8 cellular contexts compared by ENCODE assay signal in genomic region chr5:159178978-159179377, GRCh38. TPM values are rescaled to one million over a fixed set of nuclear protein-coding genes. Genes with fewer than 3 reads are reported as not detected.
DNase-seq lines count a peak whose midpoint lies in the region; ATAC-seq and TF ChIP-seq lines count a peak whose summit lies in the region.

No MANE protein-coding gene starts in this region.

- peak overlapping the region; percentile 79 for H3K27ac ChIP-seq in A673 (ENCODE audit: low read depth, low read length, poor library complexity, severe bottlenecking)
- peak overlapping the region; percentile 67 for H3K27ac ChIP-seq in vagina

- H3K36me3 ChIP-seq in A673 (ENCODE audit: insufficient read depth, low read length, poor library complexity, severe bottlenecking) = peaks cover 54% of the 10 kb centered on the region
- H3K36me3 ChIP-seq in vagina = no peaks in the 10 kb centered on the region

- BruUV-seq in A673 (replicated peaks; lab: Mats Ljungman, UMichigan) = no TSS peak

- POLR2A ChIA-PET in A673 (lab: Charles Lee; ENCODE audit: low non-redundant PET) = no interaction called here

- intact Hi-C loops in A673 (cut with micrococcal nuclease; ENCODE audit: unreplicated experiment) = no loop called here
- intact Hi-C loops in vagina (cut with DNase I) = no loop called here

- ATAC-seq in GM19023 (IDR thresholded peaks at IDR 0.05; ENCODE audit: unreplicated experiment) (peak; percentile 82), HG03442 (IDR thresholded peaks at IDR 0.05; ENCODE audit: unreplicated experiment) (peak; percentile 81), HG03571 (IDR thresholded peaks at IDR 0.05; ENCODE audit: unreplicated experiment) (no peak)
- ATAC-seq in activated T-helper 17 cell treated with anti-CD3 and anti-CD28 coated beads, Interleukin-2, amount 50 U/mL, for 72 hours (replicated peaks) = peak; percentile 93

- DNase-seq in A673 (ENCODE audit: low spot score) (peak; percentile 84), iris pigment epithelial cell (ENCODE audit: low read depth) (peak; percentile 99), vagina (ENCODE audit: extremely low spot score in 2 of 2) (no peak), NCI-H1417 treated with DMSO at 0.1 percent for 48 hours (lab: John Stamatoyannopoulos, UW) (no peak)

- TF ChIP-seq POLR2A in vagina (IDR thresholded peaks at IDR 0.05) = no peak

- H3K4me3 Mint-ChIP-seq in activated T-helper 17 cell treated with anti-CD3 and anti-CD28 coated beads, Interleukin-2, amount 50 U/mL, for 72 hours = peak overlapping the region; percentile 78

- peaks cover 96% of the 10 kb centered on the region for H3K36me3 Mint-ChIP-seq in activated T-helper 17 cell treated with anti-CD3 and anti-CD28 coated beads, Interleukin-2, amount 50 U/mL, for 72 hours (ENCODE audit: low read depth)

- no peak for TF ChIP-seq CTCF in A673 (conservative IDR thresholded peaks at IDR 0.05; ENCODE audit: low read depth, low read length)
- TF ChIP-seq CTCF in vagina (IDR thresholded peaks at IDR 0.05) = no peak

- H3K9me3 Mint-ChIP-seq in activated T-helper 17 cell treated with anti-CD3 and anti-CD28 coated beads, Interleukin-2, amount 50 U/mL, for 72 hours = no peaks in the 10 kb centered on the region

- H3K27me3 Mint-ChIP-seq in activated T-helper 17 cell treated with anti-CD3 and anti-CD28 coated beads, Interleukin-2, amount 50 U/mL, for 72 hours = no peaks in the 10 kb centered on the region

- no peaks in the 10 kb centered on the region for H3K9me3 ChIP-seq in A673 (ENCODE audit: low read depth, low read length, poor library complexity, severe bottlenecking)
- no peaks in the 10 kb centered on the region for H3K9me3 ChIP-seq in vagina

- H3K27me3 ChIP-seq in A673 (replicated peaks; ENCODE audit: insufficient read depth, low read depth, low read length, poor library complexity) = no peaks in the 10 kb centered on the region
- no peaks in the 10 kb centered on the region for H3K27me3 ChIP-seq in vagina

- peaks cover 56% of the 10 kb centered on the region for H3K4me1 Mint-ChIP-seq in activated T-helper 17 cell treated with anti-CD3 and anti-CD28 coated beads, Interleukin-2, amount 50 U/mL, for 72 hours

- no peak overlapping the region for H3K4me3 ChIP-seq in A673 (ENCODE audit: low read depth, low read length, poor library complexity, severe bottlenecking)
- no peak overlapping the region for H3K4me3 ChIP-seq in vagina

- peak overlapping the region; percentile 93 for H3K27ac Mint-ChIP-seq in activated T-helper 17 cell treated with anti-CD3 and anti-CD28 coated beads, Interleukin-2, amount 50 U/mL, for 72 hours

- peaks cover 57% of the 10 kb centered on the region for H3K4me1 ChIP-seq in A673 (ENCODE audit: insufficient read depth, low read length, poor library complexity, severe bottlenecking)
- peaks cover 75% of the 10 kb centered on the region for H3K4me1 ChIP-seq in vagina

- CTCF ChIA-PET in A673 (lab: Charles Lee) = no interaction called here

RNA-seq across cellular contexts. Expression of gene RNF145, which starts 30.4 kb away (rescaled TPM):
- total RNA-seq in A673 (2021) (103 and 132 TPM in 2 replicates), vagina (67.8 TPM)
- 100 to 1,000 TPM in 1 of 2 donors, 10 to 100 TPM in 1; 88.3 to 111 TPM for total RNA-seq in activated T-helper 17 cell treated with anti-CD3 and anti-CD28 coated beads, Interleukin-2, amount 50 U/mL, for 72 hours

Comparison
In these comparisons a context has a peak if more than half of its experiments do, and no peak if none do; other contexts are left out.
1. DNase-seq: peak in A673 (single experiment) and iris pigment epithelial cell (single experiment); none in vagina (0 of 2) and NCI-H1417 treated with DMSO at 0.1 percent for 48 hours (single experiment).